In genomic region chr17:76176701-76177574, GRCh38 we compare ENCODE assay signal across 25 cellular contexts. TPM values are rescaled to one million over a fixed set of nuclear protein-coding genes. Genes with fewer than 3 reads are reported as not detected.
DNase-seq lines count a peak whose midpoint lies in the region; ATAC-seq and TF ChIP-seq lines count a peak whose summit lies in the region.
"Had no signal": no experiment of that assay in that cellular context is flagged by ENCODE, and none has a peak within 500 bp of the region (broad histone marks: within the 10 kb centered on the region; RNA-seq: fewer than 3 reads in every experiment).

No MANE protein-coding gene starts in this region.

- H3K36me3 ChIP-seq in H7 (replicated peaks; ENCODE audit: control insufficient read depth, insufficient read depth, low read length) (no peaks in the 10 kb centered on the region), transverse colon (no peaks in the 10 kb centered on the region)
- H3K36me3 ChIP-seq in naive thymus-derived CD4-positive, alpha-beta T cell (ENCODE audit: control insufficient read depth in 2 of 3, insufficient read depth in 3 of 3, low read length in 3 of 3) = peaks cover 0 to under 1% (median 0%) of the 10 kb centered on the region in 3 experiments
- H3K36me3 ChIP-seq: right lobe of liver, tibial artery had no signal

- TF ChIP-seq EP300 in transverse colon (IDR thresholded peaks at IDR 0.05; ENCODE audit: low read depth) = no peak

- CTCF ChIA-PET in activated naive CD4-positive, alpha-beta T cell treated with anti-CD3 and anti-CD28 coated beads, Interleukin-2, amount 10 ng/mL, durations not matched to agents 7 days and 5 days (lab: Charles Lee) = interaction anchor here (1.5 to 8.0 kb wide), 3 partner anchors 16 to 103 kb away, joined by 3 to 125 read pairs (median 51); no protein-coding TSS in a partner anchor
- CTCF ChIA-PET in naive thymus-derived CD4-positive, alpha-beta T cell (lab: Charles Lee) = interaction anchor here (1.4 to 12.3 kb wide), 6 partner anchors 9 to 73 kb away, joined by 3 to 187 read pairs (median 53); partner anchors contain the start of genes EXOC7 and FOXJ1

- TF ChIP-seq CTCF in transverse colon (IDR thresholded peaks at IDR 0.05) = no peak

- in situ Hi-C loops in transverse colon (cut with MboI; ENCODE audit: low pct_ligation_motif_present in 1 of 4, low pct_unique_long_range_greater_than_20kb in 1 of 4, low sequenced_read_pairs in 3 of 4) = loop anchor here in 2 of 4 donors (25.0 kb wide), 2 partner anchors 110 to 265 kb away; partner anchors contain the start of gene MRPL38 (in 1 of the 2)

- H3K27me3 ChIP-seq in H7 (ENCODE audit: control insufficient read depth, insufficient read depth, low read length) = no peaks in the 10 kb centered on the region
- H3K27me3 ChIP-seq in naive thymus-derived CD4-positive, alpha-beta T cell (ENCODE audit: control insufficient read depth in 2 of 2, insufficient read depth in 2 of 2, low read length in 2 of 2) = no peaks in the 10 kb centered on the region
- no peaks in the 10 kb centered on the region for H3K27me3 ChIP-seq in transverse colon
- H3K27me3 ChIP-seq: right lobe of liver had no signal

- DNase-seq in activated naive CD4-positive, alpha-beta T cell treated with anti-CD3 and anti-CD28 coated beads, Interleukin-2, amount 10 ng/mL, durations not matched to agents 7 days and 5 days = no peak
- DNase-seq in activated naive CD4-positive, alpha-beta T cell (lab: John Stamatoyannopoulos, UW) = no peak
- DNase-seq in H7 (peak; percentile 71), cerebellum (ENCODE audit: low spot score) (peak; percentile 40), transverse colon (no peak), NCI-H187 treated with DMSO at 0.1 percent for 48 hours (lab: John Stamatoyannopoulos, UW) (no peak)
- no peak for DNase-seq in naive thymus-derived CD4-positive, alpha-beta T cell
- DNase-seq: activated T-cell treated with anti-CD3 and anti-CD28 coated beads, Interleukin-2, amount 50 U/mL, for 72 hours; CD4-positive, alpha-beta memory T cell; hypothalamus; immature natural killer cell; Kasumi-1; mesenchymal stem cell; NCI-H1417; NCI-H2029 treated with DMSO at 0.1 percent for 48 hours; NCI-H2227 treated with DMSO at 0.1 percent for 48 hours; posterior cingulate gyrus; right lobe of liver; SHP77; stimulated activated CD8-positive, alpha-beta memory T cell treated with anti-CD3 and anti-CD28 coated beads, Interleukin-4, amount 100 ng/mL, for 48 hours; tibial artery had no signal

- peak overlapping the region; percentile 98 for H3K27ac Mint-ChIP-seq in activated naive CD4-positive, alpha-beta T cell treated with anti-CD3 and anti-CD28 coated beads, Interleukin-2, amount 10 ng/mL, durations not matched to agents 7 days and 5 days
- H3K27ac Mint-ChIP-seq in naive thymus-derived CD4-positive, alpha-beta T cell = peak overlapping the region in 8 of 9 donors; percentile 83 to 96 (median 94)
- H3K27ac Mint-ChIP-seq: immature natural killer cell had no signal

- H3K9me3 Mint-ChIP-seq in activated naive CD4-positive, alpha-beta T cell treated with anti-CD3 and anti-CD28 coated beads, Interleukin-2, amount 10 ng/mL, durations not matched to agents 7 days and 5 days = no peaks in the 10 kb centered on the region
- no peaks in the 10 kb centered on the region for H3K9me3 Mint-ChIP-seq in naive thymus-derived CD4-positive, alpha-beta T cell
- H3K9me3 Mint-ChIP-seq: activated T-cell treated with anti-CD3 and anti-CD28 coated beads, Interleukin-2, amount 50 U/mL, for 72 hours; CD4-positive, alpha-beta memory T cell; immature natural killer cell had no signal

- intact Hi-C loops in naive thymus-derived CD4-positive, alpha-beta T cell (cut with micrococcal nuclease) = no loop called here
- intact Hi-C loops in transverse colon (cut with DNase I; ENCODE audit: low total_unique reads) = no loop called here

- peak overlapping the region; percentile 67 for H3K27ac ChIP-seq in naive thymus-derived CD4-positive, alpha-beta T cell (ENCODE audit: low read depth, low read length)
- no peak overlapping the region for H3K27ac ChIP-seq in transverse colon
- H3K27ac ChIP-seq: A549, right lobe of liver, tibial artery had no signal

- peaks cover 27 to 71% of the 10 kb centered on the region in 2 donors for H3K4me1 ChIP-seq in naive thymus-derived CD4-positive, alpha-beta T cell (ENCODE audit: control insufficient read depth in 2 of 2, insufficient read depth in 2 of 2, low read length in 2 of 2)
- peaks cover 0 to 2% (median under 1%) of the 10 kb centered on the region in 4 donors for H3K4me1 ChIP-seq in transverse colon
- H3K4me1 ChIP-seq: A549, tibial artery had no signal

- no peaks in the 10 kb centered on the region for H3K9me3 ChIP-seq in naive thymus-derived CD4-positive, alpha-beta T cell (ENCODE audit: control insufficient read depth in 2 of 3, low read length in 3 of 3)
- no peaks in the 10 kb centered on the region for H3K9me3 ChIP-seq in transverse colon
- H3K9me3 ChIP-seq: A549, right lobe of liver, tibial artery had no signal

- H3K36me3 Mint-ChIP-seq in activated naive CD4-positive, alpha-beta T cell treated with anti-CD3 and anti-CD28 coated beads, Interleukin-2, amount 10 ng/mL, durations not matched to agents 7 days and 5 days = peaks cover 41% of the 10 kb centered on the region
- peaks cover 0 to 25% (median 12%) of the 10 kb centered on the region in 5 donors for H3K36me3 Mint-ChIP-seq in naive thymus-derived CD4-positive, alpha-beta T cell

- no peak for TF ChIP-seq POLR2A in transverse colon (IDR thresholded peaks at IDR 0.05)

- no peak overlapping the region for H3K4me3 Mint-ChIP-seq in activated naive CD4-positive, alpha-beta T cell treated with anti-CD3 and anti-CD28 coated beads, Interleukin-2, amount 10 ng/mL, durations not matched to agents 7 days and 5 days
- peak overlapping the region in 3 of 10 donors; percentile 55 to 57 (median 56) for H3K4me3 Mint-ChIP-seq in naive thymus-derived CD4-positive, alpha-beta T cell
- H3K4me3 Mint-ChIP-seq: activated T-cell treated with anti-CD3 and anti-CD28 coated beads, Interleukin-2, amount 50 U/mL, for 72 hours; immature natural killer cell had no signal

- no peaks in the 10 kb centered on the region for H3K27me3 Mint-ChIP-seq in activated naive CD4-positive, alpha-beta T cell treated with anti-CD3 and anti-CD28 coated beads, Interleukin-2, amount 10 ng/mL, durations not matched to agents 7 days and 5 days
- H3K27me3 Mint-ChIP-seq in naive thymus-derived CD4-positive, alpha-beta T cell = no peaks in the 10 kb centered on the region
- H3K27me3 Mint-ChIP-seq: CD4-positive, alpha-beta memory T cell had no signal

- H3K4me1 Mint-ChIP-seq in activated naive CD4-positive, alpha-beta T cell treated with anti-CD3 and anti-CD28 coated beads, Interleukin-2, amount 10 ng/mL, durations not matched to agents 7 days and 5 days = peaks cover 53% of the 10 kb centered on the region
- H3K4me1 Mint-ChIP-seq in naive thymus-derived CD4-positive, alpha-beta T cell = peaks cover 35 to 78% (median 60%) of the 10 kb centered on the region in 7 donors

- ATAC-seq in naive thymus-derived CD4-positive, alpha-beta T cell = no peak
- ATAC-seq in GM21737 (IDR thresholded peaks at IDR 0.05; ENCODE audit: unreplicated experiment) = no peak
- ATAC-seq: A549; activated T-cell treated with anti-CD3 and anti-CD28 coated beads, Interleukin-2, amount 50 U/mL, for 72 hours; Panc1 had no signal

- H3K4me3 ChIP-seq in H7 (ENCODE audit: insufficient read depth, low read depth, low read length) (no peak overlapping the region), transverse colon (no peak overlapping the region)
- H3K4me3 ChIP-seq in naive thymus-derived CD4-positive, alpha-beta T cell (ENCODE audit: low read length) = no peak overlapping the region
- H3K4me3 ChIP-seq: A549, right lobe of liver, tibial artery had no signal

- POLR2A ChIA-PET in naive thymus-derived CD4-positive, alpha-beta T cell (lab: Charles Lee) = interaction anchor here (1.2 to 11.6 kb wide), 8 partner anchors 8 to 90 kb away, joined by 4 to 240 read pairs (median 106); partner anchors contain the start of genes FOXJ1 and UBALD2

- 93% methylated on average over 32 of the region's 34 CpGs; no CpG with 5 or more reads in 1 of the 2 donors for WGBS in transverse colon (ENCODE audit: low coverage in 1 of 2), 2 donors

RNA-seq across cellular contexts. Expression of gene FOXJ1, which starts 35.9 kb away (rescaled TPM):
- total RNA-seq in H7 (2014; rRNA removed; shearing (Covaris generic)) = 2.0 and 3.3 TPM in 2 replicates
- total RNA-seq in cerebellum (7.8 TPM), transverse colon (1 to 10 TPM in 2 of 4 donors, under 1 TPM in 1, not detected in 1; 0.82 to 7.4 (median 1.9) TPM)
- total RNA-seq in naive thymus-derived CD4-positive, alpha-beta T cell = 1 to 10 TPM in 4 of 5 experiments, under 1 TPM in 1; 0.29 to 2.2 (median 1.4) TPM
- polyA plus RNA-seq in naive thymus-derived CD4-positive, alpha-beta T cell = 1 to 10 TPM in 1 of 2 donors, under 1 TPM in 1; 0.27 to 1.0 TPM
- total RNA-seq: H4 had no signal
- polyA plus RNA-seq: CD4-positive, alpha-beta memory T cell; immature natural killer cell had no signal

Comparison
In these comparisons a context has a peak if more than half of its experiments do, and no peak if none do; other contexts are left out.
1. DNase-seq: peak in H7 (single experiment) and cerebellum (single experiment); none in activated naive CD4-positive, alpha-beta T cell treated with anti-CD3 and anti-CD28 coated beads, Interleukin-2, amount 10 ng/mL, durations not matched to agents 7 days and 5 days (single experiment), activated naive CD4-positive, alpha-beta T cell (0 of 4), naive thymus-derived CD4-positive, alpha-beta T cell (0 of 9), transverse colon (single experiment) and NCI-H187 treated with DMSO at 0.1 percent for 48 hours (single experiment).